Comparison of ENCODE assay signal across 1 cellular context in the genomic region with DNA sequence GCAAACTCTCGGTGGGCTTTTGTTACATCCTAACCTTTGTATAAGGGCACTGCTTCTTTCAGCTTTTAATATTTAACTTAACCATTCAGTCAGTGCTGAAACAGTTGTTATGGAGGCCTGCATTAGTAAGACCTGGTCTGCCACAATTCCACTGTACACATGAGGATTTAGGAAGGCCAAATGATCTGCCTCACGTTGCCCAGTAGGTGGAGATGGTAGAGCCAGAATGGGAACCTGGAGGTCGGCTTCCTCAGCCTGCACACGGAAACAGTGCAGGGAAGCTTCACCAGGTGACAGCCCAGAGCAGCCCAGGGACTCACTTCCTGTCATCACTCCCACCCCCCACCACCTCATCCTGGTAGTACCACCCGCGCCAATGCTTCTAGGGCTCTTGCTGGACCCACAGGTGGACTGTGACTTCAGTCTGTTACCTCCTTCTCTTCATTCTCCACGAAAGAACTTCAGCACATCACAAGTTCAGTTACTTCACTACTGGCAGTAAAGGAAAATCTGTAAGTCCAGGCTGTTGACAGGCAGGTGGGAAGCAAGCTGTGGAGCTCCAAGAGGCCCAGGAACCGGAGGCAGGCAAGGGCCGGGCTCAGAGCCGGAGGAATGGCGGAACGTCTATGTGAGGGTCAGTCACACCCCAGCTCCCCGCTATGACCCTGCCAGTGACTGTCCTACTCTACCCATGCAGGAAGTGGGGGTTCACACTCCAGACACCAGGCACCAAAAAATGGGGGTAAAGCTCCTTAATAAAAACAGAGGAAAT.
TF ChIP-seq lines count a peak whose summit lies in the region.

No MANE protein-coding gene starts in this region.

TF ChIP-seq in GM23338, 12 proteins besides CTCF, POLR2A, EP300 and RAD21 (continued from another document):
- no peak for TF ChIP-seq ZNF331 (CRISPR knock-in tag; IDR thresholded peaks at IDR 0.05; ENCODE audit: low read depth)
